Comparison of ENCODE assay signal across 1 cellular context in genomic region chr17:17581509-17581908, GRCh38.
A peak's percentile ranks its signal among the peaks of the same experiment; 100 is the strongest.
TF ChIP-seq lines count a peak whose summit lies in the region.

No MANE protein-coding gene starts in this region.

TF ChIP-seq in HepG2, 621 proteins besides CTCF, POLR2A, EP300 and RAD21:
- TF ChIP-seq ZBTB4 (CRISPR knock-in tag; IDR thresholded peaks at IDR 0.05; ENCODE audit: borderline replicate concordance) (peak; percentile 17; the same call in 1 of the 2 replicates), CEBPG (CRISPR knock-in tag; IDR thresholded peaks at IDR 0.05) (0 out of 2 replicates have a peak, but pooled peaks have one; percentile 8), ARID4A (CRISPR knock-in tag; IDR thresholded peaks at IDR 0.05; ENCODE audit: borderline replicate concordance) (no peak), ZMAT5 (CRISPR knock-in tag; IDR thresholded peaks at IDR 0.05; ENCODE audit: borderline replicate concordance, low read depth) (no peak), ZNF512B (CRISPR knock-in tag; IDR thresholded peaks at IDR 0.05; ENCODE audit: borderline replicate concordance) (no peak), ZNF333 (CRISPR knock-in tag; IDR thresholded peaks at IDR 0.05; ENCODE audit: borderline replicate concordance) (0 out of 2 replicates have a peak, but pooled peaks have one; percentile 5)
TF ChIP-seq in HepG2: peak in this region for 3.
